In the genomic region with DNA sequence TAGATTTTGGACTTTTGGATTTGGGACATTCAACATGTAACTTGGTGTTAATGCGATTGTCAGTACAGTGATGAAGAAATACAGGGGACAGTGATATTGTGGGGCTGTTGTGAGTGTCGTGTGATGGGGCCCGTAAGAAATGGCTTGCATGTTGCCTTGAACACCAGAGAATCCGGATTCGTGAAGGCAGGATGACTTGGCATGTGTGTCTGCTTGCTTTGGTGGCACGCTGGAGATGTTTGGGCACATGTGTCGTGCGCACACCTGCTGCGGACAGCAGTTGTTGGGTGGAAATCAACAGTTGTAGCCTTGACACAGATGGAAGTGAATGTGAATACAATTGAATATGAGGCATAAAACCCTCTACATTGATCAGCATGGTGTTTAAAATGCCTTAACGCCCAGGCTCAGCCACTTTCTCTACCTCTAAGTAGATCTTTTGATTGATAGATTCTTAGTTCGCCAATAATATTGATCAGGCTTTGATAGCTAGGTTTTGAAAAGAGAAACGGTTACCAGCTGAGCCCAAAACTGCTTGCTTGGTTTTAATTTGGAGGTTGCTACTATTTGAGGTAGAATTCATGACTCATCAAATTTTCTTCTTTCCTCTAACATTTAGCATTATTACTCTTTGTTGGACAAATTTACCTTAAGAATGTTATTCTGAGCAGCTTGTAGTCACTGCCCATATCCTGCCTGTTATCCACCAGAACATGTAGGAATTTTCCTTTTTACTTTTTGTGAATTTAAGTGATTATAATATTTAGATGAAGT, we compare ENCODE assay signal across 2 cellular contexts.
TF ChIP-seq lines count a peak whose summit lies in the region.

No MANE protein-coding gene starts in this region.

TF ChIP-seq in A549, 52 proteins besides CTCF, POLR2A, EP300 and RAD21 (continued from another document):
- TF ChIP-seq, protein P1, sequence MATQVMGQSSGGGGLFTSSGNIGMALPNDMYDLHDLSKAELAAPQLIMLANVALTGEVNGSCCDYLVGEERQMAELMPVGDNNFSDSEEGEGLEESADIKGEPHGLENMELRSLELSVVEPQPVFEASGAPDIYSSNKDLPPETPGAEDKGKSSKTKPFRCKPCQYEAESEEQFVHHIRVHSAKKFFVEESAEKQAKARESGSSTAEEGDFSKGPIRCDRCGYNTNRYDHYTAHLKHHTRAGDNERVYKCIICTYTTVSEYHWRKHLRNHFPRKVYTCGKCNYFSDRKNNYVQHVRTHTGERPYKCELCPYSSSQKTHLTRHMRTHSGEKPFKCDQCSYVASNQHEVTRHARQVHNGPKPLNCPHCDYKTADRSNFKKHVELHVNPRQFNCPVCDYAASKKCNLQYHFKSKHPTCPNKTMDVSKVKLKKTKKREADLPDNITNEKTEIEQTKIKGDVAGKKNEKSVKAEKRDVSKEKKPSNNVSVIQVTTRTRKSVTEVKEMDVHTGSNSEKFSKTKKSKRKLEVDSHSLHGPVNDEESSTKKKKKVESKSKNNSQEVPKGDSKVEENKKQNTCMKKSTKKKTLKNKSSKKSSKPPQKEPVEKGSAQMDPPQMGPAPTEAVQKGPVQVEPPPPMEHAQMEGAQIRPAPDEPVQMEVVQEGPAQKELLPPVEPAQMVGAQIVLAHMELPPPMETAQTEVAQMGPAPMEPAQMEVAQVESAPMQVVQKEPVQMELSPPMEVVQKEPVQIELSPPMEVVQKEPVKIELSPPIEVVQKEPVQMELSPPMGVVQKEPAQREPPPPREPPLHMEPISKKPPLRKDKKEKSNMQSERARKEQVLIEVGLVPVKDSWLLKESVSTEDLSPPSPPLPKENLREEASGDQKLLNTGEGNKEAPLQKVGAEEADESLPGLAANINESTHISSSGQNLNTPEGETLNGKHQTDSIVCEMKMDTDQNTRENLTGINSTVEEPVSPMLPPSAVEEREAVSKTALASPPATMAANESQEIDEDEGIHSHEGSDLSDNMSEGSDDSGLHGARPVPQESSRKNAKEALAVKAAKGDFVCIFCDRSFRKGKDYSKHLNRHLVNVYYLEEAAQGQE (IDR thresholded peaks at IDR 0.05), result no peak
- TF ChIP-seq JUNB (IDR thresholded peaks at IDR 0.05), result no peak
- TF ChIP-seq CHD2 (IDR thresholded peaks at IDR 0.05; ENCODE audit: low read length, partially characterized antibody), result no peak
- peak; percentile 98 for TF ChIP-seq MAFK (IDR thresholded peaks at IDR 0.05; ENCODE audit: partially characterized antibody)
- no peak for TF ChIP-seq KDM5A (IDR thresholded peaks at IDR 0.05)
- TF ChIP-seq CBX8 (IDR thresholded peaks at IDR 0.05), result no peak
- TF ChIP-seq, protein P2, sequence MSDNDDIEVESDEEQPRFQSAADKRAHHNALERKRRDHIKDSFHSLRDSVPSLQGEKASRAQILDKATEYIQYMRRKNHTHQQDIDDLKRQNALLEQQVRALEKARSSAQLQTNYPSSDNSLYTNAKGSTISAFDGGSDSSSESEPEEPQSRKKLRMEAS (IDR thresholded peaks at IDR 0.05), result no peak
- TF ChIP-seq MYC (IDR thresholded peaks at IDR 0.05; ENCODE audit: borderline replicate concordance, low read length), result no peak
- no peak for TF ChIP-seq NPAS2 (CRISPR knock-in tag; IDR thresholded peaks at IDR 0.05; ENCODE audit: borderline replicate concordance)
- no peak for TF ChIP-seq NR3C1 (IDR thresholded peaks at IDR 0.05)
- TF ChIP-seq RFX5 (IDR thresholded peaks at IDR 0.05), result no peak
- no peak for TF ChIP-seq FOSL2 (IDR thresholded peaks at IDR 0.05)
- peak; percentile 41; the same call in 1 of the 2 replicates for TF ChIP-seq FOSL2 (CRISPR knock-in tag; IDR thresholded peaks at IDR 0.05)
- TF ChIP-seq ZNF302 (CRISPR knock-in tag; IDR thresholded peaks at IDR 0.05), result no peak
- TF ChIP-seq BHLHE40 (IDR thresholded peaks at IDR 0.05; ENCODE audit: low read depth, low read length), result no peak
- no peak for TF ChIP-seq RNF2 (IDR thresholded peaks at IDR 0.05; ENCODE audit: borderline replicate concordance, low read depth)
- no peak for TF ChIP-seq ELK1 (IDR thresholded peaks at IDR 0.05; ENCODE audit: low read depth, low read length)
- no peak for TF ChIP-seq EHMT2 (IDR thresholded peaks at IDR 0.05; ENCODE audit: low read depth)
- TF ChIP-seq ZFP36 (IDR thresholded peaks at IDR 0.05; ENCODE audit: borderline replicate concordance, partially characterized antibody), result no peak
- TF ChIP-seq MAZ (IDR thresholded peaks at IDR 0.05; ENCODE audit: borderline replicate concordance, low read depth, low read length), result no peak
- TF ChIP-seq CBX2 (IDR thresholded peaks at IDR 0.05; ENCODE audit: borderline replicate concordance, low read depth), result no peak
- TF ChIP-seq GATA3 (IDR thresholded peaks at IDR 0.05; ENCODE audit: borderline replicate concordance), result no peak
- TF ChIP-seq CHD4 (IDR thresholded peaks at IDR 0.05; ENCODE audit: borderline replicate concordance), result no peak
- TF ChIP-seq ESRRA (IDR thresholded peaks at IDR 0.05; ENCODE audit: borderline replicate concordance, low read length), result no peak
- TF ChIP-seq FOXS1 (CRISPR knock-in tag; IDR thresholded peaks at IDR 0.05), result no peak
- peak; percentile 93 for TF ChIP-seq NFE2L2 (conservative IDR thresholded peaks at IDR 0.05; ENCODE audit: low read length)

TF ChIP-seq in HEK293, 187 proteins besides CTCF, POLR2A, EP300 and RAD21 (continued from another document):
- TF ChIP-seq SP7 (tag by site-specific recombination; IDR thresholded peaks at IDR 0.05) (0 out of 2 replicates have a peak, but pooled peaks have one; percentile 14), SCRT1 (tag by site-specific recombination; IDR thresholded peaks at IDR 0.05; ENCODE audit: borderline replicate concordance) (peak; percentile 73; the same call in 1 of the 2 replicates), ZNF600 (tag by site-specific recombination; IDR thresholded peaks at IDR 0.05) (peak; percentile 81), GFI1B (tag by site-specific recombination; IDR thresholded peaks at IDR 0.05) (no peak), ZNF624 (tag by site-specific recombination; IDR thresholded peaks at IDR 0.05) (no peak), ZSCAN30 (tag by site-specific recombination; IDR thresholded peaks at IDR 0.05) (no peak), ZNF366 (tag by site-specific recombination; conservative IDR thresholded peaks at IDR 0.05) (no peak), TRIM28 (IDR thresholded peaks at IDR 0.05; ENCODE audit: borderline replicate concordance, low read length) (no peak), GLIS2 (tag by site-specific recombination; IDR thresholded peaks at IDR 0.05) (no peak)
- TF ChIP-seq, protein P3, sequence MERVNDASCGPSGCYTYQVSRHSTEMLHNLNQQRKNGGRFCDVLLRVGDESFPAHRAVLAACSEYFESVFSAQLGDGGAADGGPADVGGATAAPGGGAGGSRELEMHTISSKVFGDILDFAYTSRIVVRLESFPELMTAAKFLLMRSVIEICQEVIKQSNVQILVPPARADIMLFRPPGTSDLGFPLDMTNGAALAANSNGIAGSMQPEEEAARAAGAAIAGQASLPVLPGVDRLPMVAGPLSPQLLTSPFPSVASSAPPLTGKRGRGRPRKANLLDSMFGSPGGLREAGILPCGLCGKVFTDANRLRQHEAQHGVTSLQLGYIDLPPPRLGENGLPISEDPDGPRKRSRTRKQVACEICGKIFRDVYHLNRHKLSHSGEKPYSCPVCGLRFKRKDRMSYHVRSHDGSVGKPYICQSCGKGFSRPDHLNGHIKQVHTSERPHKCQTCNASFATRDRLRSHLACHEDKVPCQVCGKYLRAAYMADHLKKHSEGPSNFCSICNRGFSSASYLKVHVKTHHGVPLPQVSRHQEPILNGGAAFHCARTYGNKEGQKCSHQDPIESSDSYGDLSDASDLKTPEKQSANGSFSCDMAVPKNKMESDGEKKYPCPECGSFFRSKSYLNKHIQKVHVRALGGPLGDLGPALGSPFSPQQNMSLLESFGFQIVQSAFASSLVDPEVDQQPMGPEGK (tag by site-specific recombination; IDR thresholded peaks at IDR 0.05), result no peak
